Comparison of ENCODE assay signal across 20 cellular contexts in genomic region chr1:152842556-152842955, GRCh38. TPM values are rescaled to one million over a fixed set of nuclear protein-coding genes. Genes with fewer than 3 reads are reported as not detected.
DNase-seq lines count a peak whose midpoint lies in the region; ATAC-seq and TF ChIP-seq lines count a peak whose summit lies in the region.
"Had no signal": no experiment of that assay in that cellular context is flagged by ENCODE, and none has a peak within 500 bp of the region (broad histone marks: within the 10 kb centered on the region; RNA-seq: fewer than 3 reads in every experiment).

A gene with protein sequence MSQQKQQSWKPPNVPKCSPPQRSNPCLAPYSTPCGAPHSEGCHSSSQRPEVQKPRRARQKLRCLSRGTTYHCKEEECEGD (plus strand): TSS chr1:152842856. CDS start chr1:152843521, 665 bp downstream.

- H3K4ac ChIP-seq in IMR-90 (ENCODE audit: low read depth, low read length): no peak within 1 kb of the TSS

- peaks cover 10% of the 10 kb centered on the region for H3K27me3 Mint-ChIP-seq in activated T-helper 17 cell treated with anti-CD3 and anti-CD28 coated beads, Interleukin-2, amount 50 U/mL, for 72 hours

- peak within 1 kb of the TSS; percentile 19 for H2AFZ ChIP-seq in IMR-90 (replicated peaks; ENCODE audit: low read length, poor library complexity)
- H2AFZ ChIP-seq: GM23248 had no signal

- H3K79me1 ChIP-seq in IMR-90 (ENCODE audit: low read depth in 1 of 2, low read length in 2 of 2): no peaks in the 10 kb centered on the region

- no peak within 1 kb of the TSS for H2BK120ac ChIP-seq in IMR-90 (ENCODE audit: low read depth, low read length)

- H3K14ac ChIP-seq in IMR-90 (replicated peaks; ENCODE audit: low read depth, low read length): no peak within 1 kb of the TSS

- H4K8ac ChIP-seq in IMR-90 (ENCODE audit: low read depth in 2 of 2, low read length in 2 of 2): no peak within 1 kb of the TSS

- no peak within 1 kb of the TSS for H2AK5ac ChIP-seq in IMR-90 (ENCODE audit: low read depth, low read length)

- no peak within 1 kb of the TSS for H3K4me2 ChIP-seq in IMR-90 (ENCODE audit: low read depth, low read length)
- H3K4me2 ChIP-seq: A549; BLaER1 treated with 17β-estradiol and CSF1 and Interleukin-3, amounts not matched to agents 10 nM and 100 nM had no signal

- H3K4me3 Mint-ChIP-seq in activated T-helper 17 cell treated with anti-CD3 and anti-CD28 coated beads, Interleukin-2, amount 50 U/mL, for 72 hours: no peak within 1 kb of the TSS
- H3K4me3 Mint-ChIP-seq: CD4-positive, alpha-beta memory T cell had no signal

- H3K9me3 ChIP-seq in IMR-90 (ENCODE audit: control insufficient read depth, insufficient read depth, low read length) (no peaks in the 10 kb centered on the region), HAP-1 (no peaks in the 10 kb centered on the region)
- H3K9me3 ChIP-seq: A549; BE2C; BLaER1 treated with 17β-estradiol and CSF1 and Interleukin-3, amounts not matched to agents 10 nM and 100 nM; Caco-2 had no signal

- TF ChIP-seq CTCF in IMR-90 (conservative IDR thresholded peaks at IDR 0.05; ENCODE audit: low read depth, low read length): no peak
- TF ChIP-seq CTCF in epithelial cell of esophagus (IDR thresholded peaks at IDR 0.05; ENCODE audit: insufficient read depth, low read depth, low read length, missing control alignments): no peak
- no peak for TF ChIP-seq CTCF in lower leg skin (IDR thresholded peaks at IDR 0.05)

- no peak for DNase-seq in IMR-90
- peak; percentile 60 for DNase-seq in epithelial cell of esophagus (ENCODE audit: low read depth)
- no peak for DNase-seq in lower leg skin (ENCODE audit: low spot score in 2 of 2)
- no peak for DNase-seq in C1 segment of cervical spinal cord (lab: John Stamatoyannopoulos, UW)
- no peak for DNase-seq in HAP-1 (ENCODE audit: low spot score in 2 of 2)
- DNase-seq: 8988T; ACHN; AML-193; BE2C; Caco-2; CD4-positive, alpha-beta memory T cell; DMS153; DND-41; GM23248; H7 had no signal

- H3K27ac ChIP-seq in IMR-90 (ENCODE audit: insufficient read depth, low read length): no peak within 1 kb of the TSS
- H3K27ac ChIP-seq: A549; BLaER1 treated with 17β-estradiol and CSF1 and Interleukin-3, amounts not matched to agents 10 nM and 100 nM; GM23248 had no signal

- dilution Hi-C loops in IMR-90 (cut with HindIII; ENCODE audit: low sequenced_read_pairs, unreplicated experiment): no loop called here

- no peak within 1 kb of the TSS for H2BK15ac ChIP-seq in IMR-90 (ENCODE audit: low read depth, low read length)

- H3K23ac ChIP-seq in IMR-90 (ENCODE audit: low read depth, low read length): no peak within 1 kb of the TSS

- H4K20me1 ChIP-seq in IMR-90 (ENCODE audit: insufficient read depth, low read length): no peaks in the 10 kb centered on the region
- H4K20me1 ChIP-seq: BLaER1 treated with 17β-estradiol and CSF1 and Interleukin-3, amounts not matched to agents 10 nM and 100 nM had no signal

- H3K4me1 ChIP-seq in IMR-90 (ENCODE audit: control insufficient read depth, insufficient read depth, low read length): no peaks in the 10 kb centered on the region
- no peaks in the 10 kb centered on the region for H3K4me1 ChIP-seq in HAP-1
- H3K4me1 ChIP-seq: A549; BE2C; BLaER1 treated with 17β-estradiol and CSF1 and Interleukin-3, amounts not matched to agents 10 nM and 100 nM; Caco-2 had no signal

- no peak within 1 kb of the TSS for H2BK5ac ChIP-seq in IMR-90 (ENCODE audit: low read depth, low read length, poor library complexity, severe bottlenecking)

- H4K5ac ChIP-seq in IMR-90 (ENCODE audit: low read depth, low read length): no peak within 1 kb of the TSS

- no peak within 1 kb of the TSS for H2AK9ac ChIP-seq in IMR-90 (replicated peaks; ENCODE audit: low read depth, low read length, poor library complexity)

- in situ Hi-C loops in IMR-90 (cut with MboI; ENCODE audit: low sequenced_read_pairs): no loop called here
- in situ Hi-C loops in HAP-1 (cut with MboI; ENCODE audit: low sequenced_read_pairs): no loop called here

- CTCF ChIA-PET in IMR-90 (lab: Yijun Ruan, JAX): no interaction called here

- TF ChIP-seq POLR2A in IMR-90 (IDR thresholded peaks at IDR 0.05; ENCODE audit: low read depth, low read length): no peak
- TF ChIP-seq POLR2A in lower leg skin (IDR thresholded peaks at IDR 0.05): no peak

- no peaks in the 10 kb centered on the region for H3K9me3 Mint-ChIP-seq in activated T-helper 17 cell treated with anti-CD3 and anti-CD28 coated beads, Interleukin-2, amount 50 U/mL, for 72 hours
- H3K9me3 Mint-ChIP-seq: CD4-positive, alpha-beta memory T cell had no signal

- H4K91ac ChIP-seq in IMR-90 (ENCODE audit: insufficient read depth, low read depth, low read length): no peak within 1 kb of the TSS

- no TSS peak for BruUV-seq in IMR-90 (replicated peaks; lab: Mats Ljungman, UMichigan)

- intact Hi-C loops in IMR-90 (cut with micrococcal nuclease) (no loop called here), lower leg skin (cut with DNase I; ENCODE audit: low total_unique reads) (no loop called here)

- no peaks in the 10 kb centered on the region for H3K36me3 Mint-ChIP-seq in activated T-helper 17 cell treated with anti-CD3 and anti-CD28 coated beads, Interleukin-2, amount 50 U/mL, for 72 hours (ENCODE audit: low read depth)
- H3K36me3 Mint-ChIP-seq: CD4-positive, alpha-beta memory T cell had no signal

- H3K4me3 ChIP-seq in IMR-90 (ENCODE audit: insufficient read depth, low read depth, low read length): no peak within 1 kb of the TSS
- no peak within 1 kb of the TSS for H3K4me3 ChIP-seq in epithelial cell of esophagus (ENCODE audit: low read length)
- H3K4me3 ChIP-seq in lower leg skin (ENCODE audit: low read depth, poor library complexity, severe bottlenecking): no peak within 1 kb of the TSS
- no peak within 1 kb of the TSS for H3K4me3 ChIP-seq in HAP-1
- H3K4me3 ChIP-seq: A549; BLaER1 treated with 17β-estradiol and CSF1 and Interleukin-3, amounts not matched to agents 10 nM and 100 nM; GM23248 had no signal

- H2BK20ac ChIP-seq in IMR-90 (ENCODE audit: low read depth, low read length): no peak within 1 kb of the TSS

- H3K4me1 Mint-ChIP-seq in activated T-helper 17 cell treated with anti-CD3 and anti-CD28 coated beads, Interleukin-2, amount 50 U/mL, for 72 hours: no peaks in the 10 kb centered on the region
- H3K4me1 Mint-ChIP-seq: CD4-positive, alpha-beta memory T cell had no signal

- POLR2A ChIA-PET in IMR-90 (lab: Charles Lee; ENCODE audit: unreplicated experiment): no interaction called here

- H3K27me3 ChIP-seq in IMR-90 (ENCODE audit: control insufficient read depth, insufficient read depth, low read length) (no peaks in the 10 kb centered on the region), HAP-1 (ENCODE audit: low read depth) (peaks cover 3% of the 10 kb centered on the region; the same call in 1 of the 2 replicates)
- H3K27me3 ChIP-seq: BE2C; BLaER1 treated with 17β-estradiol and CSF1 and Interleukin-3, amounts not matched to agents 10 nM and 100 nM had no signal

- H3K56ac ChIP-seq in IMR-90 (ENCODE audit: extremely low read depth, insufficient read depth, low read length): no peak within 1 kb of the TSS

- H3K18ac ChIP-seq in IMR-90 (ENCODE audit: low read depth, low read length): no peak within 1 kb of the TSS

- no peak within 1 kb of the TSS for H3K9ac ChIP-seq in IMR-90 (ENCODE audit: low read depth, low read length)
- H3K9ac ChIP-seq: BLaER1 treated with 17β-estradiol and CSF1 and Interleukin-3, amounts not matched to agents 10 nM and 100 nM; GM23248 had no signal

- H3K36me3 ChIP-seq in IMR-90 (ENCODE audit: control insufficient read depth, insufficient read depth, low read length) (no peaks in the 10 kb centered on the region), HAP-1 (replicated peaks) (no peaks in the 10 kb centered on the region)
- H3K36me3 ChIP-seq: BE2C; BLaER1 treated with 17β-estradiol and CSF1 and Interleukin-3, amounts not matched to agents 10 nM and 100 nM had no signal

- H3K9me1 ChIP-seq in IMR-90 (ENCODE audit: insufficient read depth, low read length): no peaks in the 10 kb centered on the region

- H3K27ac Mint-ChIP-seq in activated T-helper 17 cell treated with anti-CD3 and anti-CD28 coated beads, Interleukin-2, amount 50 U/mL, for 72 hours: no peak within 1 kb of the TSS
- H3K27ac Mint-ChIP-seq: CD4-positive, alpha-beta memory T cell had no signal

- no peak for ATAC-seq in IMR-90 (ENCODE audit: low read depth)
- no peak for ATAC-seq in activated T-helper 17 cell treated with anti-CD3 and anti-CD28 coated beads, Interleukin-2, amount 50 U/mL, for 72 hours (replicated peaks)
- ATAC-seq: A549, HCT116 had no signal

- no peak for TF ChIP-seq RAD21 in IMR-90 (IDR thresholded peaks at IDR 0.05; ENCODE audit: low read length)

- WGBS in IMR-90 (ENCODE audit: extremely low coverage in 2 of 2, insufficient read length in 1 of 2), 2 experiments: no CpG with 5 or more reads among the region's 3 CpGs
- 62 to 63% methylated on average over 3 of the region's 3 CpGs for WGBS in lower leg skin, 2 donors

TF ChIP-seq in IMR-90, 13 proteins besides CTCF, POLR2A, EP300 and RAD21:
- no peak for TF ChIP-seq RFX5 (IDR thresholded peaks at IDR 0.05; ENCODE audit: low read depth, low read length)

RNA-seq across cellular contexts. Expression of the gene that starts here (rescaled TPM):
- total RNA-seq in IMR-90 (2012; rRNA removed) (not detected in 2 replicates), lower leg skin (100 to 1,000 TPM in 2 of 4 donors, 10 to 100 TPM in 2; 60.9 to 207 (median 107) TPM)
- polyA plus RNA-seq in IMR-90 (2012; rRNA removed): not detected in 2 replicates
- polyA plus RNA-seq in IMR-90 (2012; cell fraction: cytosol; rRNA removed): not detected in 2 replicates
- polyA plus RNA-seq in IMR-90 (2012; cell fraction: nucleus; rRNA removed; ENCODE audit: low replicate concordance): not detected in 2 replicates
- total RNA-seq in activated T-helper 17 cell treated with anti-CD3 and anti-CD28 coated beads, Interleukin-2, amount 50 U/mL, for 72 hours: not detected
- total RNA-seq: Caco-2; CD4-positive, alpha-beta memory T cell; GM23248; H1; H7 had no signal
- polyA plus RNA-seq: A549; CD4-positive, alpha-beta memory T cell; GM23248; H1 had no signal

Comparison
In these comparisons a context has a peak if more than half of its experiments do, and no peak if none do; other contexts are left out.
1. RNA of the gene that starts here (total RNA-seq): 60.9 to 207 TPM in lower leg skin; not detected in IMR-90 and not detected in activated T-helper 17 cell treated with anti-CD3 and anti-CD28 coated beads, Interleukin-2, amount 50 U/mL, for 72 hours; every median in the first group is over 10 times any median in the second.